Comparison of ENCODE assay signal across 11 cellular contexts in genomic region chr17:59381716-59382570, GRCh38. TPM values are rescaled to one million over a fixed set of nuclear protein-coding genes. Genes with fewer than 3 reads are reported as not detected.
A peak's percentile ranks its signal among the peaks of the same experiment; 100 is the strongest.
DNase-seq lines count a peak whose midpoint lies in the region; ATAC-seq and TF ChIP-seq lines count a peak whose summit lies in the region.
"Had no signal": no experiment of that assay in that cellular context is flagged by ENCODE, and none has a peak within 500 bp of the region (broad histone marks: within the 10 kb centered on the region; RNA-seq: fewer than 3 reads in every experiment).

No MANE protein-coding gene starts in this region.

- H3K27ac Mint-ChIP-seq in T-cell, result peak overlapping the region; percentile 63 to 80
- no peak overlapping the region for H3K27ac Mint-ChIP-seq in effector memory CD8-positive, alpha-beta T cell

- in situ Hi-C loops in G401 (cut with HindIII; ENCODE audit: low sequenced_read_pairs), result no loop called here

- peak; percentile 63 for DNase-seq in G401 (ENCODE audit: low spot score)
- no peak for DNase-seq in T-cell
- DNase-seq in right atrium auricular region (ENCODE audit: low spot score), result no peak
- DNase-seq in pulmonary artery endothelial cell (ENCODE audit: low read depth, low spot score), result peak; percentile 64
- no peak for DNase-seq in MV-4-11 (lab: John Stamatoyannopoulos, UW)
- no peak for DNase-seq in UCSD-AML1 (lab: John Stamatoyannopoulos, UW; ENCODE audit: unreplicated experiment)
- DNase-seq in effector memory CD8-positive, alpha-beta T cell, result no peak
- DNase-seq in MG63, result no peak
- DNase-seq: KG1, T-helper 2 cell had no signal

- H3K4me1 Mint-ChIP-seq in T-cell, result peaks cover 38 to 51% (median 50%) of the 10 kb centered on the region in 3 donors
- H3K4me1 Mint-ChIP-seq in effector memory CD8-positive, alpha-beta T cell (ENCODE audit: low read depth in 2 of 2), result peaks cover 7 to 23% of the 10 kb centered on the region in 2 donors

- H3K4me3 ChIP-seq in right atrium auricular region (no peak overlapping the region), MG63 (no peak overlapping the region)
- H3K4me3 ChIP-seq: HAP-1 had no signal

- H3K27me3 ChIP-seq in right atrium auricular region (no peaks in the 10 kb centered on the region), MG63 (no peaks in the 10 kb centered on the region)

- H3K9me3 ChIP-seq in right atrium auricular region, result no peaks in the 10 kb centered on the region
- H3K9me3 ChIP-seq in MG63, result no peaks in the 10 kb centered on the region
- H3K9me3 ChIP-seq: HAP-1 had no signal

- no peak for TF ChIP-seq CTCF in right atrium auricular region (IDR thresholded peaks at IDR 0.05)

- no peaks in the 10 kb centered on the region for H3K9me3 Mint-ChIP-seq in T-cell
- no peaks in the 10 kb centered on the region for H3K9me3 Mint-ChIP-seq in effector memory CD8-positive, alpha-beta T cell

- POLR2A ChIA-PET in T-cell (lab: Charles Lee), result no interaction called here

- ATAC-seq in T-cell (replicated peaks in 1 of 4), result no peak
- ATAC-seq in effector memory CD8-positive, alpha-beta T cell (replicated peaks), result no peak

- peaks cover 33% of the 10 kb centered on the region for H3K36me3 Mint-ChIP-seq in T-cell
- peaks cover 2% of the 10 kb centered on the region for H3K36me3 Mint-ChIP-seq in effector memory CD8-positive, alpha-beta T cell (ENCODE audit: insufficient read depth)

- CTCF ChIA-PET in T-cell (lab: Charles Lee), result no interaction called here

- no peaks in the 10 kb centered on the region for H3K27me3 Mint-ChIP-seq in T-cell
- H3K27me3 Mint-ChIP-seq in effector memory CD8-positive, alpha-beta T cell, result no peaks in the 10 kb centered on the region

- peak overlapping the region; percentile 93 to 97 for H3K27ac ChIP-seq in right atrium auricular region

- H3K4me1 ChIP-seq in right atrium auricular region, result peaks cover 0 to 71% of the 10 kb centered on the region in 2 donors
- H3K4me1 ChIP-seq: HAP-1 had no signal

- no peaks in the 10 kb centered on the region for H3K36me3 ChIP-seq in right atrium auricular region
- H3K36me3 ChIP-seq in MG63, result no peaks in the 10 kb centered on the region
- H3K36me3 ChIP-seq: HAP-1 had no signal

- peak overlapping the region in 1 of 3 donors; percentile 14 for H3K4me3 Mint-ChIP-seq in T-cell
- H3K4me3 Mint-ChIP-seq in effector memory CD8-positive, alpha-beta T cell, result no peak overlapping the region

RNA-seq across cellular contexts. Expression of gene YPEL2, which starts 50.5 kb away (rescaled TPM):
- total RNA-seq in G401 (2014; rRNA removed; shearing (Covaris generic)), result 7.0 and 7.6 TPM in 2 replicates
- total RNA-seq in T-cell (10 to 100 TPM; 29.7 to 58.5 (median 52.0) TPM), right atrium auricular region (10 to 100 TPM; 28.3 to 34.1 TPM), pulmonary artery endothelial cell (29.9 and 78.8 TPM in 2 replicates)
- 1.4 and 1.9 TPM in 2 replicates for total RNA-seq in MG63 (2014; rRNA removed; shearing (Covaris generic); ENCODE audit: low replicate concordance)

Comparison
In these comparisons a context has a peak if more than half of its experiments do, and no peak if none do; other contexts are left out.
1. DNase-seq: peak in G401 (single experiment) and pulmonary artery endothelial cell (single experiment); none in T-cell (0 of 34), right atrium auricular region (single experiment), MV-4-11 (single experiment), UCSD-AML1 (single experiment), effector memory CD8-positive, alpha-beta T cell (0 of 3) and MG63 (single experiment).
2. H3K27ac Mint-ChIP-seq: peak in T-cell (2 of 2); none in effector memory CD8-positive, alpha-beta T cell (0 of 2).